ENCODE assay signal across 2 cellular contexts in the genomic region with DNA sequence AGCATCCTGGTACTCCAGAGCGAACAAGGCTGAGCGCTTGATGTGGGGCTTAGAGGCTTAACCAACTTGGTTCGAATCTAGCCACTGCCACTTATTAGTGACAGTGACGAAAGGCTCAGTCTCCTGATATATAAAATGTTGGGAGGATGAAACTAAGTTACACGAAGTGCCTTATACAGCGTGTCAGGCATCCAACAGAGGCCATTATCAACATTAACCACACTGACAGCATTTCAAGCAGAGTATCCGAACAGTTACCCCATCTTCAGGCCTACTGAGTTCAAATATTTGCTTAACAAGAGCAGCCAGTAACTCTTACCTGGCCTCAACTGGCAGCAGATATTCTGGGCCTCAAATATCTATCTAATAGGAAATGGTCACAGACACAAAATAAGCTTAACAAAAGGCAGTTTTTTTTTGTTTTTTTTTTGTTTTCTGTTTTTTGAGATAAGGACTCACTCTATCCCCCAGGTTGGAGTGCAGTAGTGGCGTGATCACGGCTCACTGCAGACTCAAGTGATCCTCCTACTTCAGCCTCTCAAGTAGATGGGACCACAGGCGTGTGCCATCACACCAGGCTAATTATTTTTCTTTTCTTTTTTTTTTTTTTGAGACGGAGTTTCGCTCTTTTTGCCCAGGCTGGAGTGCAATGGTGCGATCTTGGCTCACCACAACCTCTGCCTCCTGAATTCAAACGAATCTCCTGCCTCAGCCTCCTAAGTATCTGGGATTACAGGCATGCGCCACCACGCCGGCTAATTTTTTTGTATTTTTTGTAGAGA.
A peak's percentile ranks its signal among the peaks of the same experiment; 100 is the strongest.
TF ChIP-seq lines count a peak whose summit lies in the region.

No MANE protein-coding gene starts in this region.

TF ChIP-seq in A549, 52 proteins besides CTCF, POLR2A, EP300 and RAD21:
- TF ChIP-seq, protein P1, sequence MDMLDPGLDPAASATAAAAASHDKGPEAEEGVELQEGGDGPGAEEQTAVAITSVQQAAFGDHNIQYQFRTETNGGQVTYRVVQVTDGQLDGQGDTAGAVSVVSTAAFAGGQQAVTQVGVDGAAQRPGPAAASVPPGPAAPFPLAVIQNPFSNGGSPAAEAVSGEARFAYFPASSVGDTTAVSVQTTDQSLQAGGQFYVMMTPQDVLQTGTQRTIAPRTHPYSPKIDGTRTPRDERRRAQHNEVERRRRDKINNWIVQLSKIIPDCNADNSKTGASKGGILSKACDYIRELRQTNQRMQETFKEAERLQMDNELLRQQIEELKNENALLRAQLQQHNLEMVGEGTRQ (IDR thresholded peaks at IDR 0.05), result no peak
- TF ChIP-seq CEBPB (IDR thresholded peaks at IDR 0.05) (no peak), NFE2L2 (conservative IDR thresholded peaks at IDR 0.05; ENCODE audit: low read length) (no peak), FOSL2 (IDR thresholded peaks at IDR 0.05) (no peak), FOSL2 (CRISPR knock-in tag; IDR thresholded peaks at IDR 0.05) (no peak), SMC3 (IDR thresholded peaks at IDR 0.05) (no peak), EHMT2 (IDR thresholded peaks at IDR 0.05; ENCODE audit: low read depth) (no peak), FOXS1 (CRISPR knock-in tag; IDR thresholded peaks at IDR 0.05) (no peak), ZC3H11A (IDR thresholded peaks at IDR 0.05) (no peak), RFX5 (IDR thresholded peaks at IDR 0.05) (no peak), ESRRA (IDR thresholded peaks at IDR 0.05; ENCODE audit: borderline replicate concordance, low read length) (no peak), RNF2 (IDR thresholded peaks at IDR 0.05; ENCODE audit: borderline replicate concordance, low read depth) (no peak), RCOR1 (IDR thresholded peaks at IDR 0.05; ENCODE audit: low read depth, low read length) (no peak)
- TF ChIP-seq, protein P2, sequence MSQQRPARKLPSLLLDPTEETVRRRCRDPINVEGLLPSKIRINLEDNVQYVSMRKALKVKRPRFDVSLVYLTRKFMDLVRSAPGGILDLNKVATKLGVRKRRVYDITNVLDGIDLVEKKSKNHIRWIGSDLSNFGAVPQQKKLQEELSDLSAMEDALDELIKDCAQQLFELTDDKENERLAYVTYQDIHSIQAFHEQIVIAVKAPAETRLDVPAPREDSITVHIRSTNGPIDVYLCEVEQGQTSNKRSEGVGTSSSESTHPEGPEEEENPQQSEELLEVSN (IDR thresholded peaks at IDR 0.05; ENCODE audit: borderline replicate concordance, low read depth), result no peak
- TF ChIP-seq, protein P3, sequence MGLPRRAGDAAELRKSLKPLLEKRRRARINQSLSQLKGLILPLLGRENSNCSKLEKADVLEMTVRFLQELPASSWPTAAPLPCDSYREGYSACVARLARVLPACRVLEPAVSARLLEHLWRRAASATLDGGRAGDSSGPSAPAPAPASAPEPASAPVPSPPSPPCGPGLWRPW (IDR thresholded peaks at IDR 0.05), result no peak
- TF ChIP-seq, protein P4, sequence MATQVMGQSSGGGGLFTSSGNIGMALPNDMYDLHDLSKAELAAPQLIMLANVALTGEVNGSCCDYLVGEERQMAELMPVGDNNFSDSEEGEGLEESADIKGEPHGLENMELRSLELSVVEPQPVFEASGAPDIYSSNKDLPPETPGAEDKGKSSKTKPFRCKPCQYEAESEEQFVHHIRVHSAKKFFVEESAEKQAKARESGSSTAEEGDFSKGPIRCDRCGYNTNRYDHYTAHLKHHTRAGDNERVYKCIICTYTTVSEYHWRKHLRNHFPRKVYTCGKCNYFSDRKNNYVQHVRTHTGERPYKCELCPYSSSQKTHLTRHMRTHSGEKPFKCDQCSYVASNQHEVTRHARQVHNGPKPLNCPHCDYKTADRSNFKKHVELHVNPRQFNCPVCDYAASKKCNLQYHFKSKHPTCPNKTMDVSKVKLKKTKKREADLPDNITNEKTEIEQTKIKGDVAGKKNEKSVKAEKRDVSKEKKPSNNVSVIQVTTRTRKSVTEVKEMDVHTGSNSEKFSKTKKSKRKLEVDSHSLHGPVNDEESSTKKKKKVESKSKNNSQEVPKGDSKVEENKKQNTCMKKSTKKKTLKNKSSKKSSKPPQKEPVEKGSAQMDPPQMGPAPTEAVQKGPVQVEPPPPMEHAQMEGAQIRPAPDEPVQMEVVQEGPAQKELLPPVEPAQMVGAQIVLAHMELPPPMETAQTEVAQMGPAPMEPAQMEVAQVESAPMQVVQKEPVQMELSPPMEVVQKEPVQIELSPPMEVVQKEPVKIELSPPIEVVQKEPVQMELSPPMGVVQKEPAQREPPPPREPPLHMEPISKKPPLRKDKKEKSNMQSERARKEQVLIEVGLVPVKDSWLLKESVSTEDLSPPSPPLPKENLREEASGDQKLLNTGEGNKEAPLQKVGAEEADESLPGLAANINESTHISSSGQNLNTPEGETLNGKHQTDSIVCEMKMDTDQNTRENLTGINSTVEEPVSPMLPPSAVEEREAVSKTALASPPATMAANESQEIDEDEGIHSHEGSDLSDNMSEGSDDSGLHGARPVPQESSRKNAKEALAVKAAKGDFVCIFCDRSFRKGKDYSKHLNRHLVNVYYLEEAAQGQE (IDR thresholded peaks at IDR 0.05), result no peak
- TF ChIP-seq, protein P5, sequence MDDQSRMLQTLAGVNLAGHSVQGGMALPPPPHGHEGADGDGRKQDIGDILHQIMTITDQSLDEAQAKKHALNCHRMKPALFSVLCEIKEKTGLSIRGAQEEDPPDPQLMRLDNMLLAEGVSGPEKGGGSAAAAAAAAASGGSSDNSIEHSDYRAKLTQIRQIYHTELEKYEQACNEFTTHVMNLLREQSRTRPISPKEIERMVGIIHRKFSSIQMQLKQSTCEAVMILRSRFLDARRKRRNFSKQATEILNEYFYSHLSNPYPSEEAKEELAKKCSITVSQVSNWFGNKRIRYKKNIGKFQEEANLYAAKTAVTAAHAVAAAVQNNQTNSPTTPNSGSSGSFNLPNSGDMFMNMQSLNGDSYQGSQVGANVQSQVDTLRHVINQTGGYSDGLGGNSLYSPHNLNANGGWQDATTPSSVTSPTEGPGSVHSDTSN (IDR thresholded peaks at IDR 0.05), result no peak

TF ChIP-seq in HepG2, 621 proteins besides CTCF, POLR2A, EP300 and RAD21 (continued from another document and continues in another):
- TF ChIP-seq FOXP1 (IDR thresholded peaks at IDR 0.05) (no peak), FOXP1 (CRISPR knock-in tag; IDR thresholded peaks at IDR 0.05) (peak; percentile 40; the same call in 1 of the 2 replicates), SIX1 (CRISPR knock-in tag; IDR thresholded peaks at IDR 0.05; ENCODE audit: borderline replicate concordance) (no peak), ZSCAN9 (CRISPR knock-in tag; IDR thresholded peaks at IDR 0.05; ENCODE audit: borderline replicate concordance) (peak; percentile 68; the same call in 1 of the 2 replicates), RXRB (CRISPR knock-in tag; IDR thresholded peaks at IDR 0.05; ENCODE audit: borderline replicate concordance) (peak; percentile 67), SALL2 (CRISPR knock-in tag; IDR thresholded peaks at IDR 0.05) (no peak), SMAD1 (CRISPR knock-in tag; IDR thresholded peaks at IDR 0.05; ENCODE audit: borderline replicate concordance, low read depth) (no peak), ZBTB20 (CRISPR knock-in tag; IDR thresholded peaks at IDR 0.05; ENCODE audit: borderline replicate concordance, low read depth) (no peak), ATM (IDR thresholded peaks at IDR 0.05; ENCODE audit: borderline replicate concordance) (no peak), ZC3H13 (CRISPR knock-in tag; IDR thresholded peaks at IDR 0.05) (no peak), ZNF292 (CRISPR knock-in tag; IDR thresholded peaks at IDR 0.05; ENCODE audit: borderline replicate concordance, low read depth) (peak; percentile 28; the same call in 1 of the 2 replicates), ZNF567 (CRISPR knock-in tag; IDR thresholded peaks at IDR 0.05; ENCODE audit: borderline replicate concordance) (no peak), NFIC (IDR thresholded peaks at IDR 0.05; ENCODE audit: low read length) (no peak), PCBP1 (IDR thresholded peaks at IDR 0.05; ENCODE audit: borderline replicate concordance, low read depth, low read length) (no peak), MBNL3 (CRISPR knock-in tag; conservative IDR thresholded peaks at IDR 0.05) (no peak), BRCA1 (CRISPR knock-in tag; IDR thresholded peaks at IDR 0.05) (no peak), ZNF776 (CRISPR knock-in tag; IDR thresholded peaks at IDR 0.05) (0 out of 2 replicates have a peak, but pooled peaks have one; percentile 13), ZNF510 (CRISPR knock-in tag; IDR thresholded peaks at IDR 0.05; ENCODE audit: low read depth) (no peak), PCBP2 (optimal IDR thresholded peaks at IDR 0.05; ENCODE audit: low read depth, low read length, poor library complexity, severe bottlenecking) (no peak), SIN3A (IDR thresholded peaks at IDR 0.05; ENCODE audit: borderline replicate concordance, low read depth, low read length) (peak; percentile 50; the same call in 1 of the 2 replicates), NFKB2 (CRISPR knock-in tag; IDR thresholded peaks at IDR 0.05; ENCODE audit: borderline replicate concordance) (no peak), ZNF451 (CRISPR knock-in tag; IDR thresholded peaks at IDR 0.05) (no peak), SOX13 (IDR thresholded peaks at IDR 0.05) (no peak; the same call in 1 of the 2 replicates), SOX13 (CRISPR knock-in tag; conservative IDR thresholded peaks at IDR 0.05 in 1 of 2, IDR thresholded peaks at IDR 0.05 in 1 of 2) (peak in 1 of 2 experiments; percentile 83; a peak in 2 of 4 replicates), ZFP36 (IDR thresholded peaks at IDR 0.05; ENCODE audit: borderline replicate concordance, low read depth, low read length, partially characterized antibody) (no peak), NKX3-1 (CRISPR knock-in tag; IDR thresholded peaks at IDR 0.05) (no peak), IKZF1 (IDR thresholded peaks at IDR 0.05) (no peak), ZNF841 (CRISPR knock-in tag; IDR thresholded peaks at IDR 0.05; ENCODE audit: borderline replicate concordance) (no peak), ZNF589 (CRISPR knock-in tag; conservative IDR thresholded peaks at IDR 0.05) (no peak)
- TF ChIP-seq, protein P6, sequence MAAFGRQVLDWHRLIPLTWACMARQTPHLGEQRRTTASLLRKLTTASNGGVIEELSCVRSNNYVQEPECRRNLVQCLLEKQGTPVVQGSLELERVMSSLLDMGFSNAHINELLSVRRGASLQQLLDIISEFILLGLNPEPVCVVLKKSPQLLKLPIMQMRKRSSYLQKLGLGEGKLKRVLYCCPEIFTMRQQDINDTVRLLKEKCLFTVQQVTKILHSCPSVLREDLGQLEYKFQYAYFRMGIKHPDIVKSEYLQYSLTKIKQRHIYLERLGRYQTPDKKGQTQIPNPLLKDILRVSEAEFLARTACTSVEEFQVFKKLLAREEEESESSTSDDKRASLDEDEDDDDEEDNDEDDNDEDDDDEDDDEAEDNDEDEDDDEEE (CRISPR knock-in tag; IDR thresholded peaks at IDR 0.05), result no peak
- TF ChIP-seq, protein P7, sequence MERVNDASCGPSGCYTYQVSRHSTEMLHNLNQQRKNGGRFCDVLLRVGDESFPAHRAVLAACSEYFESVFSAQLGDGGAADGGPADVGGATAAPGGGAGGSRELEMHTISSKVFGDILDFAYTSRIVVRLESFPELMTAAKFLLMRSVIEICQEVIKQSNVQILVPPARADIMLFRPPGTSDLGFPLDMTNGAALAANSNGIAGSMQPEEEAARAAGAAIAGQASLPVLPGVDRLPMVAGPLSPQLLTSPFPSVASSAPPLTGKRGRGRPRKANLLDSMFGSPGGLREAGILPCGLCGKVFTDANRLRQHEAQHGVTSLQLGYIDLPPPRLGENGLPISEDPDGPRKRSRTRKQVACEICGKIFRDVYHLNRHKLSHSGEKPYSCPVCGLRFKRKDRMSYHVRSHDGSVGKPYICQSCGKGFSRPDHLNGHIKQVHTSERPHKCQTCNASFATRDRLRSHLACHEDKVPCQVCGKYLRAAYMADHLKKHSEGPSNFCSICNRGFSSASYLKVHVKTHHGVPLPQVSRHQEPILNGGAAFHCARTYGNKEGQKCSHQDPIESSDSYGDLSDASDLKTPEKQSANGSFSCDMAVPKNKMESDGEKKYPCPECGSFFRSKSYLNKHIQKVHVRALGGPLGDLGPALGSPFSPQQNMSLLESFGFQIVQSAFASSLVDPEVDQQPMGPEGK (CRISPR knock-in tag; IDR thresholded peaks at IDR 0.05), result 0 out of 2 replicates have a peak, but pooled peaks have one; percentile 11
- TF ChIP-seq, protein P8, sequence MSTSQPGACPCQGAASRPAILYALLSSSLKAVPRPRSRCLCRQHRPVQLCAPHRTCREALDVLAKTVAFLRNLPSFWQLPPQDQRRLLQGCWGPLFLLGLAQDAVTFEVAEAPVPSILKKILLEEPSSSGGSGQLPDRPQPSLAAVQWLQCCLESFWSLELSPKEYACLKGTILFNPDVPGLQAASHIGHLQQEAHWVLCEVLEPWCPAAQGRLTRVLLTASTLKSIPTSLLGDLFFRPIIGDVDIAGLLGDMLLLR (CRISPR knock-in tag; IDR thresholded peaks at IDR 0.05), result no peak
- TF ChIP-seq, protein P9, sequence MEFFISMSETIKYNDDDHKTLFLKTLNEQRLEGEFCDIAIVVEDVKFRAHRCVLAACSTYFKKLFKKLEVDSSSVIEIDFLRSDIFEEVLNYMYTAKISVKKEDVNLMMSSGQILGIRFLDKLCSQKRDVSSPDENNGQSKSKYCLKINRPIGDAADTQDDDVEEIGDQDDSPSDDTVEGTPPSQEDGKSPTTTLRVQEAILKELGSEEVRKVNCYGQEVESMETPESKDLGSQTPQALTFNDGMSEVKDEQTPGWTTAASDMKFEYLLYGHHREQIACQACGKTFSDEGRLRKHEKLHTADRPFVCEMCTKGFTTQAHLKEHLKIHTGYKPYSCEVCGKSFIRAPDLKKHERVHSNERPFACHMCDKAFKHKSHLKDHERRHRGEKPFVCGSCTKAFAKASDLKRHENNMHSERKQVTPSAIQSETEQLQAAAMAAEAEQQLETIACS (CRISPR knock-in tag; IDR thresholded peaks at IDR 0.05), result no peak
- TF ChIP-seq, protein P10, sequence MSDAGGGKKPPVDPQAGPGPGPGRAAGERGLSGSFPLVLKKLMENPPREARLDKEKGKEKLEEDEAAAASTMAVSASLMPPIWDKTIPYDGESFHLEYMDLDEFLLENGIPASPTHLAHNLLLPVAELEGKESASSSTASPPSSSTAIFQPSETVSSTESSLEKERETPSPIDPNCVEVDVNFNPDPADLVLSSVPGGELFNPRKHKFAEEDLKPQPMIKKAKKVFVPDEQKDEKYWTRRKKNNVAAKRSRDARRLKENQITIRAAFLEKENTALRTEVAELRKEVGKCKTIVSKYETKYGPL (CRISPR knock-in tag; IDR thresholded peaks at IDR 0.05), result no peak
- TF ChIP-seq, protein P11, sequence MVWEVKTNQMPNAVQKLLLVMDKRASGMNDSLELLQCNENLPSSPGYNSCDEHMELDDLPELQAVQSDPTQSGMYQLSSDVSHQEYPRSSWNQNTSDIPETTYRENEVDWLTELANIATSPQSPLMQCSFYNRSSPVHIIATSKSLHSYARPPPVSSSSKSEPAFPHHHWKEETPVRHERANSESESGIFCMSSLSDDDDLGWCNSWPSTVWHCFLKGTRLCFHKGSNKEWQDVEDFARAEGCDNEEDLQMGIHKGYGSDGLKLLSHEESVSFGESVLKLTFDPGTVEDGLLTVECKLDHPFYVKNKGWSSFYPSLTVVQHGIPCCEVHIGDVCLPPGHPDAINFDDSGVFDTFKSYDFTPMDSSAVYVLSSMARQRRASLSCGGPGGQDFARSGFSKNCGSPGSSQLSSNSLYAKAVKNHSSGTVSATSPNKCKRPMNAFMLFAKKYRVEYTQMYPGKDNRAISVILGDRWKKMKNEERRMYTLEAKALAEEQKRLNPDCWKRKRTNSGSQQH (CRISPR knock-in tag; IDR thresholded peaks at IDR 0.05; ENCODE audit: low read depth), result no peak
- TF ChIP-seq, protein P12, sequence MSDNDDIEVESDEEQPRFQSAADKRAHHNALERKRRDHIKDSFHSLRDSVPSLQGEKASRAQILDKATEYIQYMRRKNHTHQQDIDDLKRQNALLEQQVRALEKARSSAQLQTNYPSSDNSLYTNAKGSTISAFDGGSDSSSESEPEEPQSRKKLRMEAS (IDR thresholded peaks at IDR 0.05), result peak; percentile 25
